In the genomic region with DNA sequence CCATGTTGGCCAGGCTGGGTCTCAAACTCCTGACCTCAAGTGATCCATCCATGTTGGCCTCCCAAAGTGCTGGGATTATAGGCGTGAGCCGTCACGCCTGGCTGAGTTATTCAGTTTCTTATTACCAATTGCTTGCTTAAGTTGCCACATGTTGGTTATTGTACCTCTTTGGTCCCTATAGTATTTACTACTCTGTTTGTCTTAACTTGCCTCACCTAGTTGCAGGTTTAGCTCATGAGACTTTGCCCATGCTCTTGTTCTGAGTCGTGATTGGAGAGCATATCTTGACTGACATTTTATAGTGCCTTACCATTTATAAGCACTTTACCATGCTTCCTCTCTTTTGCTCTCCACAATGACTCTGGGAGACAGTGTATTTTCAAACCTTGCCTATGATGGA, we compare ENCODE assay signal across 25 cellular contexts.
A peak's percentile ranks its signal among the peaks of the same experiment; 100 is the strongest.
DNase-seq lines count a peak whose midpoint lies in the region; ATAC-seq, FAIRE-seq and TF ChIP-seq lines count a peak whose summit lies in the region.
"Had no signal": no experiment of that assay in that cellular context is flagged by ENCODE, and none has a peak within 500 bp of the region (broad histone marks: within the 10 kb centered on the region; RNA-seq: fewer than 3 reads in every experiment).

No MANE protein-coding gene starts in this region.

- H3K4me1 ChIP-seq in RWPE2 (ENCODE audit: insufficient read depth, poor library complexity, severe bottlenecking) (peaks cover 11% of the 10 kb centered on the region), GM12878 (ENCODE audit: control insufficient read depth, insufficient read depth, low read length) (no peaks in the 10 kb centered on the region), left lung (no peaks in the 10 kb centered on the region), neuronal stem cell (ENCODE audit: control insufficient read depth in 2 of 2, insufficient read depth in 1 of 2, low read depth in 1 of 2, low read length in 2 of 2) (no peaks in the 10 kb centered on the region)
- H3K4me1 ChIP-seq: A549; BE2C; BLaER1 treated with 17β-estradiol and CSF1 and Interleukin-3, amounts not matched to agents 10 nM and 100 nM; HAP-1 had no signal

- no peak for TF ChIP-seq EP300 in GM12878 (IDR thresholded peaks at IDR 0.05; ENCODE audit: borderline replicate concordance in 1 of 2, control insufficient read depth in 1 of 2, low read depth in 2 of 2, low read length in 2 of 2)

- no peaks in the 10 kb centered on the region for H3K79me1 ChIP-seq in neuronal stem cell (ENCODE audit: low read depth, low read length)

- H2AK5ac ChIP-seq in neuronal stem cell (ENCODE audit: low read depth, low read length): no peak overlapping the region

- no peaks in the 10 kb centered on the region for H3K27me3 ChIP-seq in RWPE2 (ENCODE audit: insufficient read depth, poor library complexity, severe bottlenecking)
- no peaks in the 10 kb centered on the region for H3K27me3 ChIP-seq in GM12878 (replicated peaks in 1 of 2; ENCODE audit: control insufficient read depth in 2 of 2, insufficient read depth in 2 of 2, low read length in 1 of 2)
- no peaks in the 10 kb centered on the region for H3K27me3 ChIP-seq in left lung
- H3K27me3 ChIP-seq in neuronal stem cell (ENCODE audit: control insufficient read depth in 3 of 3, insufficient read depth in 3 of 3, low read depth in 1 of 3, low read length in 3 of 3): no peaks in the 10 kb centered on the region
- H3K27me3 ChIP-seq: BE2C; BLaER1 treated with 17β-estradiol and CSF1 and Interleukin-3, amounts not matched to agents 10 nM and 100 nM had no signal

- H3K4ac ChIP-seq in neuronal stem cell (ENCODE audit: low read length): no peak overlapping the region

- H3K36me3 ChIP-seq in RWPE2 (ENCODE audit: low read depth) (no peaks in the 10 kb centered on the region), GM12878 (ENCODE audit: control insufficient read depth in 2 of 2, insufficient read depth in 2 of 2, low read length in 1 of 2) (no peaks in the 10 kb centered on the region), left lung (no peaks in the 10 kb centered on the region), neuronal stem cell (replicated peaks in 1 of 2; ENCODE audit: control insufficient read depth in 2 of 2, insufficient read depth in 2 of 2, low read length in 2 of 2) (no peaks in the 10 kb centered on the region)
- H3K36me3 ChIP-seq: BE2C; BLaER1 treated with 17β-estradiol and CSF1 and Interleukin-3, amounts not matched to agents 10 nM and 100 nM; HAP-1 had no signal

- no peaks in the 10 kb centered on the region for H4K20me1 ChIP-seq in GM12878 (ENCODE audit: control insufficient read depth, insufficient read depth)
- H4K20me1 ChIP-seq: BLaER1 treated with 17β-estradiol and CSF1 and Interleukin-3, amounts not matched to agents 10 nM and 100 nM had no signal

- no peak for TF ChIP-seq CTCF in RWPE2 (IDR thresholded peaks at IDR 0.05; ENCODE audit: poor library complexity, severe bottlenecking)
- no peak for TF ChIP-seq CTCF in GM12878 (IDR thresholded peaks at IDR 0.05 in 2 of 3, conservative IDR thresholded peaks at IDR 0.05 in 1 of 3; ENCODE audit: control insufficient read depth in 2 of 3, extremely low read depth in 1 of 3, insufficient read depth in 1 of 3, low read depth in 3 of 3, low read length in 3 of 3)
- no peak for TF ChIP-seq CTCF in left lung (IDR thresholded peaks at IDR 0.05)

- H3K79me2 ChIP-seq in GM12878 (ENCODE audit: control insufficient read depth, insufficient read depth, low read length): no peaks in the 10 kb centered on the region

- in situ Hi-C loops in GM12878 (cut with MboI): no loop called here

- TF ChIP-seq POLR2A in GM12878 (IDR thresholded peaks at IDR 0.05; ENCODE audit: low read depth, low read length): no peak

- no peak overlapping the region for H4K91ac ChIP-seq in neuronal stem cell (ENCODE audit: low read depth, low read length, poor library complexity)

- POLR2A ChIA-PET in GM12878 (lab: Charles Lee): no interaction called here

- H3K27ac ChIP-seq in RWPE2 (ENCODE audit: poor library complexity, severe bottlenecking) (peak overlapping the region; percentile 22), GM12878 (ENCODE audit: control insufficient read depth, insufficient read depth) (no peak overlapping the region), epithelial cell of prostate (peak overlapping the region; percentile 24), left lung (no peak overlapping the region), neuronal stem cell (replicated peaks; ENCODE audit: low read length) (no peak overlapping the region)
- H3K27ac ChIP-seq: A549; BLaER1 treated with 17β-estradiol and CSF1 and Interleukin-3, amounts not matched to agents 10 nM and 100 nM had no signal

- no peak overlapping the region for H2BK15ac ChIP-seq in neuronal stem cell (ENCODE audit: low read length)

- no peak overlapping the region for H3K23ac ChIP-seq in neuronal stem cell (ENCODE audit: low read depth, low read length, poor library complexity)

- RAD21 ChIA-PET in GM12878 (lab: Charles Lee; ENCODE audit: unreplicated experiment): no interaction called here

- H4K8ac ChIP-seq in neuronal stem cell (ENCODE audit: low read depth, low read length): no peak overlapping the region

- BruUV-seq in GM12878 (replicated peaks; lab: Mats Ljungman, UMichigan): no TSS peak

- no peak for FAIRE-seq in GM12878 (lab: Jason Lieb, UNC)
- FAIRE-seq: A549, D721Med, GM12891, GM18507, H54 had no signal

- SMC1A ChIA-PET in GM12878 (lab: Charles Lee; ENCODE audit: uncharacterized antibody, unreplicated experiment): no interaction called here

- no peak overlapping the region for H2BK120ac ChIP-seq in neuronal stem cell (ENCODE audit: low read depth, low read length)

- 85% methylated on average over 4 of the region's 4 CpGs for WGBS in GM12878 (ENCODE audit: insufficient coverage, insufficient replicate concordance, low lambda C conversion rate, missing lambda C conversion rate)
- no CpG with 5 or more reads among the region's 4 CpGs for WGBS in neuronal stem cell (ENCODE audit: extremely low coverage in 2 of 2, insufficient read length in 2 of 2, insufficient replicate concordance in 1 of 2), 2 donors

- CTCF ChIA-PET in GM12878 (lab: Yijun Ruan, JAX): no interaction called here

- H3K9me3 ChIP-seq in RWPE2 (ENCODE audit: severe bottlenecking) (no peaks in the 10 kb centered on the region), GM12878 (replicated peaks; ENCODE audit: control insufficient read depth, insufficient read depth, low read length) (no peaks in the 10 kb centered on the region; the same call in 2 of the 3 replicates), left lung (no peaks in the 10 kb centered on the region), neuronal stem cell (replicated peaks in 1 of 2; ENCODE audit: control insufficient read depth in 2 of 2, insufficient read depth in 1 of 2, low read depth in 1 of 2, low read length in 2 of 2) (no peaks in the 10 kb centered on the region)
- H3K9me3 ChIP-seq: A549; BE2C; BLaER1 treated with 17β-estradiol and CSF1 and Interleukin-3, amounts not matched to agents 10 nM and 100 nM; HAP-1 had no signal

- no peak for ATAC-seq in RWPE2 (ENCODE audit: low read depth)
- no peak for ATAC-seq in GM12878
- no peak for ATAC-seq in left lung
- ATAC-seq in GM18520 (IDR thresholded peaks at IDR 0.05; ENCODE audit: unreplicated experiment): no peak
- ATAC-seq: A549 had no signal

- H3K4me2 ChIP-seq in GM12878 (ENCODE audit: control insufficient read depth, insufficient read depth): no peak overlapping the region
- H3K4me2 ChIP-seq in neuronal stem cell (ENCODE audit: insufficient read depth, low read length, poor library complexity, severe bottlenecking): no peak overlapping the region
- H3K4me2 ChIP-seq: A549; BLaER1 treated with 17β-estradiol and CSF1 and Interleukin-3, amounts not matched to agents 10 nM and 100 nM had no signal

- no peak for TF ChIP-seq RAD21 in GM12878 (IDR thresholded peaks at IDR 0.05; ENCODE audit: insufficient read depth, low read depth, low read length)

- no peak overlapping the region for H3K18ac ChIP-seq in neuronal stem cell (ENCODE audit: low read length)

- H3K9ac ChIP-seq in GM12878 (ENCODE audit: control insufficient read depth, insufficient read depth, low read length) (no peak overlapping the region), neuronal stem cell (ENCODE audit: low read depth, low read length, poor library complexity) (no peak overlapping the region)
- H3K9ac ChIP-seq: BLaER1 treated with 17β-estradiol and CSF1 and Interleukin-3, amounts not matched to agents 10 nM and 100 nM had no signal

- H2BK5ac ChIP-seq in neuronal stem cell (ENCODE audit: low read length): no peak overlapping the region

- no peak overlapping the region for H2BK12ac ChIP-seq in neuronal stem cell (ENCODE audit: low read length)

- no peak overlapping the region for H3K14ac ChIP-seq in neuronal stem cell (ENCODE audit: low read length)

- H2AFZ ChIP-seq in GM12878 (ENCODE audit: control insufficient read depth, low read depth, low read length) (no peak overlapping the region), neuronal stem cell (ENCODE audit: low read length) (no peak overlapping the region)

- H3K4me3 ChIP-seq in RWPE2 (ENCODE audit: severe bottlenecking) (no peak overlapping the region), GM12878 (no peak overlapping the region), left lung (no peak overlapping the region), neuronal stem cell (ENCODE audit: low read length in 2 of 2) (no peak overlapping the region)
- H3K4me3 ChIP-seq: A549; BLaER1 treated with 17β-estradiol and CSF1 and Interleukin-3, amounts not matched to agents 10 nM and 100 nM; HAP-1 had no signal

- intact Hi-C loops in GM12878 (cut with micrococcal nuclease; ENCODE audit: unreplicated experiment): no loop called here
- intact Hi-C loops in left lung (cut with DNase I): no loop called here

- DNase-seq in RWPE2 (ENCODE audit: low spot score) (no peak), GM12878 (ENCODE audit: low read depth, low spot score) (no peak), epithelial cell of prostate (ENCODE audit: low read depth, low spot score) (peak; percentile 50), left lung (no peak), neuronal stem cell (ENCODE audit: low spot score) (no peak)
- DNase-seq: 8988T; ACHN; AML-193; BE2C; CD4-positive, alpha-beta T cell; CD8-positive, alpha-beta memory T cell; DMS 273 treated with DMSO at 0.1 percent for 48 hours; DMS79; EL; GDM1; GOT3; HFFc6 had no signal

TF ChIP-seq in GM12878, 131 proteins besides CTCF, POLR2A, EP300 and RAD21:
- TF ChIP-seq GATAD2B (conservative IDR thresholded peaks at IDR 0.05; ENCODE audit: low read depth) (no peak), PAX5 (IDR thresholded peaks at IDR 0.05; ENCODE audit: borderline replicate concordance, low read depth, low read length) (peak; percentile 54; the same call in 1 of the 2 replicates)

Comparison
In these comparisons a context has a peak if more than half of its experiments do, and no peak if none do; other contexts are left out.
1. H3K27ac ChIP-seq: peak in RWPE2 (single experiment) and epithelial cell of prostate (single experiment); none in GM12878 (single experiment), left lung (0 of 2) and neuronal stem cell (single experiment).